11 cellular contexts compared by ENCODE assay signal in the genomic region with DNA sequence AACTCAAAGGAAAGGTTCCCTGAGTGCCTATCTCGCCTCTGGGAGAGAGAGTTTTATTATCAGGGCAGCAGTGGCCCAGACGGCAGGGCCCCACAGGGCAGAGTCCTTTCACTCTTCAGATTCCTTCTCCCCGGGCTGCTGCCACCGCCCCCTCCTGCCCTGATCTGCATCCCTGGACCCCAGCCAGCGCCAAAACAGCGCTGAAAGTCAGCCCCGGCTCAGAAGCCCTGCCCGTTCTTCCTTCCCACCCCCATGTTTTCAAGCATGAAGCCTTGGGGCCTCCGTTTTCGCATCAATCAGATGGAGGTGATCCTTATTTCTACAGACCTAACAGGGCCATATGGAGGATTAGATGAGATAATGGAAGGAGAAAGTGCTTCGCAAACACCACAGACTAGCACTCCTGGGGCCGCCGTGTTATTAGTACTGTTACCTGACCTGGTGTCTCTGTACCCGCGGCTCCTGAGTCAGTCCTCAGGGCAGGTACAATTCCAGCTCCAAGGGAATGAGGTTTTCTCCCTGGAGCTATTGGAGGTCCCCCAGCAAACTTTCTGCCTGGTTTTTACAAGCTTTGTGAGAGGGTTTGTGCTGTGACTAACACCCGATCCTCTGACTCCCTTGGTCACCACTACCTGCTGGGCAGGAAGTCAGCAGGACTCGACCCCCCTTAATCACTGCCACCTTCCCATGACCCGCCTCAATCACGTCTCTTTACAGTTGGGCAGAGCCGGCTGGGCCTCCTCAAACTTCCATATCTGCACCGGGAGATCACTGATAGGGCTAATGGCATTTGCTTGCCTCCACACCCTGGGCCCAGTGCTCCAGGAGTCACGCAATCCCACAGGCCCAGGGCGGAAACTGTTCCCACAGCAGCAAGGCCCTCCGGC. TPM values are rescaled to one million over a fixed set of nuclear protein-coding genes. Genes with fewer than 3 reads are reported as not detected.
DNase-seq lines count a peak whose midpoint lies in the region; ATAC-seq, FAIRE-seq and TF ChIP-seq lines count a peak whose summit lies in the region.
"Had no signal": no experiment of that assay in that cellular context is flagged by ENCODE, and none has a peak within 500 bp of the region (broad histone marks: within the 10 kb centered on the region; RNA-seq: fewer than 3 reads in every experiment).

No MANE protein-coding gene starts in this region.

- peak; percentile 54 for DNase-seq in activated effector memory CD4-positive, alpha-beta T cell treated with anti-CD3 and anti-CD28 coated beads, Interleukin-2, amount 50 U/mL, for 16 hours
- no peak for DNase-seq in activated effector memory CD4-positive, alpha-beta T cell treated with Interleukin-2 at 50 U/mL for 16 hours
- DNase-seq in keratinocyte (ENCODE audit: low read depth, low spot score) (no peak), adrenal gland (no peak), cerebellum (ENCODE audit: low spot score) (no peak)
- DNase-seq: ACHN; effector CD8-positive, alpha-beta T cell; NCI-H1694 treated with DMSO at 0.1 percent for 48 hours had no signal

- H3K79me2 ChIP-seq in keratinocyte (ENCODE audit: control insufficient read depth, insufficient read depth, low read length) = no peaks in the 10 kb centered on the region

- H3K36me3 ChIP-seq in keratinocyte (ENCODE audit: control insufficient read depth in 2 of 2, extremely low read depth in 1 of 2, insufficient read depth in 2 of 2, low read length in 2 of 2) = no peaks in the 10 kb centered on the region
- H3K36me3 ChIP-seq in subcutaneous abdominal adipose tissue (ENCODE audit: control insufficient read depth in 5 of 5, insufficient read depth in 5 of 5, low read length in 5 of 5) = no peaks in the 10 kb centered on the region
- no peaks in the 10 kb centered on the region for H3K36me3 ChIP-seq in adrenal gland (replicated peaks in 1 of 2)

- no peaks in the 10 kb centered on the region for H4K20me1 ChIP-seq in keratinocyte (ENCODE audit: control insufficient read depth, extremely low read depth, insufficient read depth, low read length)

- H3K9me3 Mint-ChIP-seq in activated T-helper 17 cell treated with anti-CD3 and anti-CD28 coated beads, Interleukin-2, amount 50 U/mL, for 72 hours = no peaks in the 10 kb centered on the region

- TF ChIP-seq POLR2A in adrenal gland (IDR thresholded peaks at IDR 0.05) = no peak

- H3K27ac Mint-ChIP-seq in activated T-helper 17 cell treated with anti-CD3 and anti-CD28 coated beads, Interleukin-2, amount 50 U/mL, for 72 hours = no peak overlapping the region

- H3K9me3 ChIP-seq in keratinocyte (ENCODE audit: control insufficient read depth, low read depth, low read length) (no peaks in the 10 kb centered on the region), subcutaneous abdominal adipose tissue (ENCODE audit: control insufficient read depth in 5 of 5, low read length in 5 of 5) (peaks cover 0 to 3% (median 0%) of the 10 kb centered on the region in 5 donors), adrenal gland (replicated peaks in 1 of 3) (no peaks in the 10 kb centered on the region)

- ATAC-seq in SK-N-SH treated with all-trans-retinoic acid at 6 μM for 48 hours = peak; percentile 42
- no peak for ATAC-seq in activated T-helper 17 cell treated with anti-CD3 and anti-CD28 coated beads, Interleukin-2, amount 50 U/mL, for 72 hours (replicated peaks)

- H3K27me3 ChIP-seq in keratinocyte (ENCODE audit: control insufficient read depth, extremely low read depth, insufficient read depth, low read length) (peaks cover 26% of the 10 kb centered on the region), subcutaneous abdominal adipose tissue (ENCODE audit: control insufficient read depth in 5 of 5, insufficient read depth in 4 of 5, low read length in 5 of 5) (no peaks in the 10 kb centered on the region), adrenal gland (no peaks in the 10 kb centered on the region)

- H3K27ac ChIP-seq in keratinocyte (ENCODE audit: control insufficient read depth, insufficient read depth, low read length) = peak overlapping the region; percentile 36
- H3K27ac ChIP-seq in subcutaneous abdominal adipose tissue (ENCODE audit: low read depth, low read length) = peak overlapping the region; percentile 3
- H3K27ac ChIP-seq in adrenal gland = no peak overlapping the region

- H3K36me3 Mint-ChIP-seq in activated T-helper 17 cell treated with anti-CD3 and anti-CD28 coated beads, Interleukin-2, amount 50 U/mL, for 72 hours (ENCODE audit: low read depth) = no peaks in the 10 kb centered on the region

- peaks cover 4% of the 10 kb centered on the region for H3K27me3 Mint-ChIP-seq in activated T-helper 17 cell treated with anti-CD3 and anti-CD28 coated beads, Interleukin-2, amount 50 U/mL, for 72 hours

- H3K4me3 ChIP-seq in keratinocyte (ENCODE audit: control insufficient read depth in 2 of 3, extremely low read depth in 1 of 3, insufficient read depth in 2 of 3, low read depth in 1 of 3, low read length in 3 of 3) = no peak overlapping the region
- no peak overlapping the region for H3K4me3 ChIP-seq in subcutaneous abdominal adipose tissue (ENCODE audit: low read depth in 1 of 5, low read length in 5 of 5)
- no peak overlapping the region for H3K4me3 ChIP-seq in adrenal gland

- intact Hi-C loops in adrenal gland (cut with DNase I) = no loop called here

- H3K4me1 ChIP-seq in keratinocyte (ENCODE audit: control insufficient read depth, extremely low read depth, insufficient read depth, low read length) (peaks cover 7% of the 10 kb centered on the region), subcutaneous abdominal adipose tissue (ENCODE audit: control insufficient read depth in 5 of 5, insufficient read depth in 5 of 5, low read length in 5 of 5) (peaks cover 0 to 47% (median 44%) of the 10 kb centered on the region in 5 donors), adrenal gland (replicated peaks in 1 of 2) (no peaks in the 10 kb centered on the region)

- FAIRE-seq in keratinocyte (lab: Jason Lieb, UNC) = peak; percentile 29

- dilution Hi-C loops in keratinocyte (cut with MboI; ENCODE audit: extremely low pct_ligation_motif_present, low sequenced_read_pairs) = no loop called here

- TF ChIP-seq CTCF in keratinocyte (optimal IDR thresholded peaks at IDR 0.05 in 1 of 3, IDR thresholded peaks at IDR 0.05 in 1 of 3, conservative IDR thresholded peaks at IDR 0.05 in 1 of 3; ENCODE audit: extremely low read depth in 1 of 3, insufficient read depth in 2 of 3, low read length in 3 of 3) (no peak), adrenal gland (IDR thresholded peaks at IDR 0.05) (no peak)

- H3K9me1 ChIP-seq in keratinocyte (ENCODE audit: control insufficient read depth, extremely low read depth, insufficient read depth, low read length) = no peaks in the 10 kb centered on the region

- H3K4me1 Mint-ChIP-seq in activated T-helper 17 cell treated with anti-CD3 and anti-CD28 coated beads, Interleukin-2, amount 50 U/mL, for 72 hours = no peaks in the 10 kb centered on the region

- H3K4me2 ChIP-seq in keratinocyte (ENCODE audit: control insufficient read depth, extremely low read depth, insufficient read depth, low read depth, low read length) = peak overlapping the region; percentile 27

- 76 to 79% (median 77%) methylated on average over 16 to 24 of the region's 24 CpGs for WGBS in adrenal gland, 4 donors

- H3K4me3 Mint-ChIP-seq in activated T-helper 17 cell treated with anti-CD3 and anti-CD28 coated beads, Interleukin-2, amount 50 U/mL, for 72 hours = no peak overlapping the region

- H3K9ac ChIP-seq in keratinocyte (ENCODE audit: control insufficient read depth, extremely low read depth, insufficient read depth, low read length) = peak overlapping the region; percentile 37
- H3K9ac ChIP-seq in subcutaneous abdominal adipose tissue (ENCODE audit: low read length in 5 of 5) = no peak overlapping the region

- peak overlapping the region; percentile 47 for H2AFZ ChIP-seq in keratinocyte (ENCODE audit: control insufficient read depth, low read length)

TF ChIP-seq in SK-N-SH treated with all-trans-retinoic acid at 6 μM for 48 hours, 23 proteins besides CTCF, POLR2A, EP300 and RAD21 (continues in another document):
- no peak for TF ChIP-seq SNAI2 (CRISPR knock-in tag; IDR thresholded peaks at IDR 0.05)
- TF ChIP-seq ZFP30 (CRISPR knock-in tag; IDR thresholded peaks at IDR 0.05) = no peak
- TF ChIP-seq, protein P1, sequence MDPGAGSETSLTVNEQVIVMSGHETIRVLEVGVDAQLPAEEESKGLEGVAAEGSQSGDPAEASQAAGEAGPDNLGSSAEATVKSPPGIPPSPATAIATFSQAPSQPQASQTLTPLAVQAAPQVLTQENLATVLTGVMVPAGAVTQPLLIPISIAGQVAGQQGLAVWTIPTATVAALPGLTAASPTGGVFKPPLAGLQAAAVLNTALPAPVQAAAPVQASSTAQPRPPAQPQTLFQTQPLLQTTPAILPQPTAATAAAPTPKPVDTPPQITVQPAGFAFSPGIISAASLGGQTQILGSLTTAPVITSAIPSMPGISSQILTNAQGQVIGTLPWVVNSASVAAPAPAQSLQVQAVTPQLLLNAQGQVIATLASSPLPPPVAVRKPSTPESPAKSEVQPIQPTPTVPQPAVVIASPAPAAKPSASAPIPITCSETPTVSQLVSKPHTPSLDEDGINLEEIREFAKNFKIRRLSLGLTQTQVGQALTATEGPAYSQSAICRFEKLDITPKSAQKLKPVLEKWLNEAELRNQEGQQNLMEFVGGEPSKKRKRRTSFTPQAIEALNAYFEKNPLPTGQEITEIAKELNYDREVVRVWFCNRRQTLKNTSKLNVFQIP (CRISPR knock-in tag; IDR thresholded peaks at IDR 0.05; ENCODE audit: borderline replicate concordance, low read depth) = no peak

RNA-seq across cellular contexts. Expression of a gene that starts 39.5 kb away (rescaled TPM):
- 15.9 to 23.8 TPM (median 15.9 TPM) in 3 replicates for polyA plus RNA-seq in keratinocyte
- 5.3 TPM for polyA plus RNA-seq in keratinocyte (2011; ENCODE audit: low read depth)
- polyA plus RNA-seq in keratinocyte (2011; cell fraction: cytosol; rRNA removed) = 7.8 and 14.9 TPM in 2 replicates
- 30.1 and 32.1 TPM in 2 replicates for polyA plus RNA-seq in keratinocyte (2011; cell fraction: nucleus; rRNA removed)
- 11.2 and 13.8 TPM in 2 replicates for polyA plus RNA-seq in keratinocyte (2012; ENCODE audit: low replicate concordance)
- polyA minus RNA-seq in keratinocyte = 5.2 to 24.3 TPM (median 9.2 TPM) in 3 replicates
- polyA minus RNA-seq in keratinocyte (2011; cell fraction: cytosol; rRNA and poly(A)+ RNA removed) = 7.5 TPM
- 13.9 and 22.0 TPM in 2 replicates for polyA minus RNA-seq in keratinocyte (2011; cell fraction: nucleus; rRNA and poly(A)+ RNA removed)
- total RNA-seq in adrenal gland = 10 to 100 TPM; 11.1 to 23.9 (median 15.8) TPM
- 10 to 100 TPM; 22.0 to 27.6 (median 25.4) TPM for polyA plus RNA-seq in adrenal gland
- 36.0 TPM for total RNA-seq in cerebellum
- total RNA-seq in activated T-helper 17 cell treated with anti-CD3 and anti-CD28 coated beads, Interleukin-2, amount 50 U/mL, for 72 hours = 10 to 100 TPM in 1 of 2 donors, 1 to 10 TPM in 1; 8.9 to 20.2 TPM

Comparison
In these comparisons a context has a peak if more than half of its experiments do, and no peak if none do; other contexts are left out.
1. H3K27ac ChIP-seq: peak in keratinocyte (single experiment) and subcutaneous abdominal adipose tissue (single experiment); none in adrenal gland (0 of 5).